Comparison of ENCODE assay signal across 9 cellular contexts in the genomic region with DNA sequence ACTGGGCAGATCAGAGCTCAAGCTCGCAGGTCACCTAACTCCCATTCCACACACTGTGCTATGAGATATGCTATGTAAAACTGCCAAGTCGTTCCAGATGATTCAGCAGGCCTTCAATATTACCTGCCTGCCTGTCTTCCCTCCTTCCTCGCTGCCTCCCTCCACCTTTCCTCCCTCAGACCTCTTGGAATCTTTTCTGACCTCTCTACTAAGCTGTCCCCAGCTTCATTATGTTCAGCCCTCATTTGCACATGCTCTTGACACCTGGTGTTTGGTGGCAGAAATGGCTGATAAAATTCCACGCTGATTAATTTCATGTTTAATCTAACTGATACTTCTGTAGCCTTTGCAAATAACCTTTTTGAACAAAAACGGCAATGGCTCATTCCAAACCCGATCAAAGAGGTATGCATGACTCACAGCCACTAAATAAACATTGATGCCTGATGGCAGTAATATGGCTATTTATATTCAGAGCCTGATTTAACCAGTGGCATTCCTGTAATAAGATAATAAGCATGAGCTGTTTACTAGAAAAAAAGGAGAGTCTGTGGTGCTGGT.
DNase-seq lines count a peak whose midpoint lies in the region; ATAC-seq and TF ChIP-seq lines count a peak whose summit lies in the region.
"Had no signal": no experiment of that assay in that cellular context is flagged by ENCODE, and none has a peak within 500 bp of the region (broad histone marks: within the 10 kb centered on the region; RNA-seq: fewer than 3 reads in every experiment).

No MANE protein-coding gene starts in this region.

- H3K27ac ChIP-seq in RWPE2 (ENCODE audit: poor library complexity, severe bottlenecking), result peak overlapping the region; percentile 69

- TF ChIP-seq CTCF in RWPE2 (IDR thresholded peaks at IDR 0.05; ENCODE audit: poor library complexity, severe bottlenecking), result no peak
- no peak for TF ChIP-seq CTCF in type B pancreatic cell (conservative IDR thresholded peaks at IDR 0.05)

- no peaks in the 10 kb centered on the region for H3K27me3 Mint-ChIP-seq in type B pancreatic cell

- H3K4me3 Mint-ChIP-seq in type B pancreatic cell, result peak overlapping the region; percentile 39
- H3K4me3 Mint-ChIP-seq: memory B cell had no signal

- H3K36me3 ChIP-seq in RWPE2 (ENCODE audit: low read depth), result no peaks in the 10 kb centered on the region

- H3K9me3 ChIP-seq in RWPE2 (ENCODE audit: severe bottlenecking), result no peaks in the 10 kb centered on the region

- H3K36me3 Mint-ChIP-seq in type B pancreatic cell, result no peaks in the 10 kb centered on the region
- H3K36me3 Mint-ChIP-seq: memory B cell had no signal

- H3K4me1 ChIP-seq in RWPE2 (ENCODE audit: insufficient read depth, poor library complexity, severe bottlenecking), result peaks cover 41% of the 10 kb centered on the region

- H3K4me1 Mint-ChIP-seq in type B pancreatic cell (ENCODE audit: unreplicated experiment), result peaks cover 24% of the 10 kb centered on the region
- H3K4me1 Mint-ChIP-seq: memory B cell had no signal

- DNase-seq in NCI-H510A treated with DMSO at 0.1 percent for 48 hours (lab: John Stamatoyannopoulos, UW), result peak; percentile 88
- no peak for DNase-seq in NCI-H510A (lab: John Stamatoyannopoulos, UW)
- no peak for DNase-seq in RWPE2 (ENCODE audit: low spot score)
- peak; percentile 23 for DNase-seq in glomerular visceral epithelial cell (ENCODE audit: extremely low spot score)
- no peak for DNase-seq in type B pancreatic cell (ENCODE audit: extremely low spot score, unreplicated experiment)
- no peak for DNase-seq in activated CD4-positive, CD25-positive, alpha-beta regulatory T cell (lab: John Stamatoyannopoulos, UW)

- ATAC-seq in RWPE2 (ENCODE audit: low read depth) (peak; percentile 82), HG03280 (IDR thresholded peaks at IDR 0.05; ENCODE audit: unreplicated experiment) (no peak), GM18517 (IDR thresholded peaks at IDR 0.05; ENCODE audit: unreplicated experiment) (no peak)

- H3K9me3 Mint-ChIP-seq in type B pancreatic cell, result no peaks in the 10 kb centered on the region

- peak overlapping the region; percentile 6 for H3K27ac Mint-ChIP-seq in type B pancreatic cell
- H3K27ac Mint-ChIP-seq: memory B cell had no signal

- no peak overlapping the region for H3K4me3 ChIP-seq in RWPE2 (ENCODE audit: severe bottlenecking)

- H3K27me3 ChIP-seq in RWPE2 (ENCODE audit: insufficient read depth, poor library complexity, severe bottlenecking), result no peaks in the 10 kb centered on the region

Comparison
In these comparisons a context has a peak if more than half of its experiments do, and no peak if none do; other contexts are left out.
1. DNase-seq: peak in NCI-H510A treated with DMSO at 0.1 percent for 48 hours (single experiment) and glomerular visceral epithelial cell (single experiment); none in NCI-H510A (single experiment), RWPE2 (single experiment), type B pancreatic cell (single experiment) and activated CD4-positive, CD25-positive, alpha-beta regulatory T cell (0 of 4).